Comparison of ENCODE assay signal across 23 cellular contexts in the genomic region with DNA sequence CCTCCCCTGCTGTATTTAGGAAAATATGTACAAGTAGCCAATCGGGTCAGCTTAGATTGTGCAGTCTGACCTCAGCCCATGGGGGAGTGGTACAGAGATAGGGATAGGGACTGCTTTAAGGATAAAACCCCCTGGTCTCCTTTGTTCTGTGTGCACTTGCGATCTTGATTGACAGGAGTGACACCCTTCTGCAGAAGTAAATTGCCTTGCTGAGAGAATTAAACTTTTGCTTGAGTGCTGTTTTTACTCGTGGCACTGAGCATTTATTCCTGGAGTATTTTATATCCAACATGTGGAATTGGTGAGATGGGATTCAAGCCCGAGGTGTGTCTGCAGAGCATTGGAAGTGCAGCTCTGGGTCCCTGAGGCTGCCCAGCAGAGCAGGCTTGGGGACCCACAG. TPM values are rescaled to one million over a fixed set of nuclear protein-coding genes. Genes with fewer than 3 reads are reported as not detected.
DNase-seq lines count a peak whose midpoint lies in the region; ATAC-seq and TF ChIP-seq lines count a peak whose summit lies in the region.
"Had no signal": no experiment of that assay in that cellular context is flagged by ENCODE, and none has a peak within 500 bp of the region (broad histone marks: within the 10 kb centered on the region; RNA-seq: fewer than 3 reads in every experiment).

No MANE protein-coding gene starts in this region.

- H3K27me3 ChIP-seq in neural progenitor cell (peaks cover 18% of the 10 kb centered on the region), spleen (replicated peaks in 1 of 7) (peaks cover 0 to 23% (median 7%) of the 10 kb centered on the region in 7 donors)
- H3K27me3 ChIP-seq: BE2C, BLaER1 had no signal

- H3K27me3 Mint-ChIP-seq in neural progenitor cell (ENCODE audit: insufficient read depth, low read depth) = peaks cover 19% of the 10 kb centered on the region

- intact Hi-C loops in spleen (cut with DNase I; ENCODE audit: low total_unique reads) = no loop called here

- no peak for DNase-seq in HEK293T (ENCODE audit: extremely low spot score)
- DNase-seq in neural progenitor cell (ENCODE audit: low spot score) = no peak
- DNase-seq in globus pallidus (ENCODE audit: low spot score) = no peak
- no peak for DNase-seq in spleen
- DNase-seq: 8988T; ACHN; BE2C; C1 segment of cervical spinal cord; CD4-positive, alpha-beta memory T cell; CD4-positive, CD25-positive, alpha-beta regulatory T cell; CD8-positive, alpha-beta memory T cell; COR-L47; DMS 273 treated with DMSO at 0.1 percent for 48 hours; DMS153; DMS79; DND-41; EL; GDM1 had no signal

- CTCF ChIA-PET in HEK293 (lab: Yijun Ruan, JAX) (interaction anchor here (0.6 to 1.0 kb wide), 2 partner anchors 24 to 145 kb away, joined by 3 to 4 read pairs; a partner anchor contains a TSS), HEK293T (lab: Yijun Ruan, JAX) (no interaction called here)

- H3K4me3 Mint-ChIP-seq in neural progenitor cell = peak overlapping the region; percentile 22
- H3K4me3 Mint-ChIP-seq: CD14-positive monocyte; CD4-positive, alpha-beta memory T cell; CD4-positive, CD25-positive, alpha-beta regulatory T cell; CD8-positive, alpha-beta memory T cell had no signal

- H3K27ac ChIP-seq in HEK293 (ENCODE audit: extremely low read depth, low read depth, low read length) (no peak overlapping the region), neural progenitor cell (no peak overlapping the region), spleen (no peak overlapping the region)
- H3K27ac ChIP-seq: BLaER1 had no signal

- ATAC-seq in GM21528 (IDR thresholded peaks at IDR 0.05; ENCODE audit: low FRiP score, unreplicated experiment) = no peak
- ATAC-seq: GM12878 had no signal

- H3K36me3 ChIP-seq in HEK293 (ENCODE audit: control insufficient read depth in 2 of 2, insufficient read depth in 1 of 2, low read length in 2 of 2) = no peaks in the 10 kb centered on the region
- no peaks in the 10 kb centered on the region for H3K36me3 ChIP-seq in neural progenitor cell
- H3K36me3 ChIP-seq in spleen = no peaks in the 10 kb centered on the region
- H3K36me3 ChIP-seq: BE2C, BLaER1 had no signal

- H3K27ac Mint-ChIP-seq in neural progenitor cell = peak overlapping the region; percentile 31
- H3K27ac Mint-ChIP-seq: CD14-positive monocyte; CD4-positive, CD25-positive, alpha-beta regulatory T cell had no signal

- no peaks in the 10 kb centered on the region for H3K79me2 ChIP-seq in neural progenitor cell (ENCODE audit: low read depth)

- WGBS in spleen, 5 donors = 80 to 95% (median 90%) methylated on average over 4 of the region's 4 CpGs

- peaks cover 19% of the 10 kb centered on the region for H3K4me1 Mint-ChIP-seq in neural progenitor cell

- H3K9me3 Mint-ChIP-seq in neural progenitor cell = peaks cover 9% of the 10 kb centered on the region

- H2AFZ ChIP-seq in neural progenitor cell (replicated peaks) = no peak overlapping the region

- POLR2A ChIA-PET in HEK293 (lab: Yijun Ruan, JAX) = no interaction called here
- POLR2A ChIA-PET in HEK293T (lab: Yijun Ruan, JAX) = no interaction called here

- H3K9me3 ChIP-seq in HEK293 (ENCODE audit: control insufficient read depth, insufficient read depth, low read depth, low read length) (no peaks in the 10 kb centered on the region), neural progenitor cell (ENCODE audit: low read depth) (no peaks in the 10 kb centered on the region), spleen (peaks cover 0 to 16% (median 9%) of the 10 kb centered on the region in 8 donors)
- H3K9me3 ChIP-seq: BE2C had no signal

- H3K4me2 ChIP-seq in neural progenitor cell = no peak overlapping the region
- H3K4me2 ChIP-seq: BLaER1 had no signal

- no peak for TF ChIP-seq POLR2A in spleen (IDR thresholded peaks at IDR 0.05)

- no peak overlapping the region for H3K9ac ChIP-seq in neural progenitor cell
- H3K9ac ChIP-seq: BLaER1 had no signal

- H3K4me3 ChIP-seq in HEK293 (ENCODE audit: low read depth, low read length) (no peak overlapping the region), neural progenitor cell (no peak overlapping the region), spleen (no peak overlapping the region)
- H3K4me3 ChIP-seq: BLaER1, GM12878 had no signal

- peaks cover 2% of the 10 kb centered on the region for H3K36me3 Mint-ChIP-seq in neural progenitor cell
- H3K36me3 Mint-ChIP-seq: CD4-positive, alpha-beta memory T cell; CD4-positive, CD25-positive, alpha-beta regulatory T cell had no signal

- TF ChIP-seq CTCF in HEK293 (tag by site-specific recombination; IDR thresholded peaks at IDR 0.05) (no peak), neural progenitor cell (IDR thresholded peaks at IDR 0.05) (no peak), spleen (IDR thresholded peaks at IDR 0.05 in 8 of 11, conservative IDR thresholded peaks at IDR 0.05 in 3 of 11) (no peak)

- no peaks in the 10 kb centered on the region for H4K20me1 ChIP-seq in neural progenitor cell (ENCODE audit: low read depth)

- peaks cover 8% of the 10 kb centered on the region for H3F3A ChIP-seq in neural progenitor cell (ENCODE audit: low read depth)

- H3K4me1 ChIP-seq in HEK293 (ENCODE audit: control insufficient read depth, insufficient read depth, low read length) (no peaks in the 10 kb centered on the region), neural progenitor cell (peaks cover 10% of the 10 kb centered on the region), spleen (peaks cover 3 to 25% (median 17%) of the 10 kb centered on the region in 6 donors)

TF ChIP-seq in HEK293, 187 proteins besides CTCF, POLR2A, EP300 and RAD21:
- no peak for TF ChIP-seq ZNF561 (tag by site-specific recombination; IDR thresholded peaks at IDR 0.05; ENCODE audit: borderline replicate concordance)
- TF ChIP-seq SETDB1 (IDR thresholded peaks at IDR 0.05; ENCODE audit: insufficient read length, low read length) = peak; percentile 92
TF ChIP-seq in HEK293: peak in this region for 1.

TF ChIP-seq in HEK293T, 16 proteins besides CTCF, POLR2A, EP300 and RAD21:
- no peak for TF ChIP-seq LEF1 (IDR thresholded peaks at IDR 0.05; ENCODE audit: borderline replicate concordance)
- TF ChIP-seq HDGF (IDR thresholded peaks at IDR 0.05; ENCODE audit: borderline replicate concordance) = no peak
- TF ChIP-seq, protein P1, sequence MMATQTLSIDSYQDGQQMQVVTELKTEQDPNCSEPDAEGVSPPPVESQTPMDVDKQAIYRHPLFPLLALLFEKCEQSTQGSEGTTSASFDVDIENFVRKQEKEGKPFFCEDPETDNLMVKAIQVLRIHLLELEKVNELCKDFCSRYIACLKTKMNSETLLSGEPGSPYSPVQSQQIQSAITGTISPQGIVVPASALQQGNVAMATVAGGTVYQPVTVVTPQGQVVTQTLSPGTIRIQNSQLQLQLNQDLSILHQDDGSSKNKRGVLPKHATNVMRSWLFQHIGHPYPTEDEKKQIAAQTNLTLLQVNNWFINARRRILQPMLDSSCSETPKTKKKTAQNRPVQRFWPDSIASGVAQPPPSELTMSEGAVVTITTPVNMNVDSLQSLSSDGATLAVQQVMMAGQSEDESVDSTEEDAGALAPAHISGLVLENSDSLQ (IDR thresholded peaks at IDR 0.05) = peak; percentile 47; the same call in 1 of the 2 replicates
TF ChIP-seq in HEK293T: peak in this region for 1.

RNA-seq across cellular contexts. Expression of a gene that starts 23.9 kb away (rescaled TPM):
- 1,028 and 2,309 TPM in 2 replicates for total RNA-seq in neural progenitor cell (ENCODE audit: low replicate concordance)
- total RNA-seq in spleen = 1,000 to 10,000 TPM in 6 of 7 donors, 100 to 1,000 TPM in 1; 911 to 1,835 (median 1,346) TPM
- polyA plus RNA-seq in spleen = 1,000 to 10,000 TPM; 3,289 to 6,164 (median 6,022) TPM
